ENCODE assay signal across 10 cellular contexts in the genomic region with DNA sequence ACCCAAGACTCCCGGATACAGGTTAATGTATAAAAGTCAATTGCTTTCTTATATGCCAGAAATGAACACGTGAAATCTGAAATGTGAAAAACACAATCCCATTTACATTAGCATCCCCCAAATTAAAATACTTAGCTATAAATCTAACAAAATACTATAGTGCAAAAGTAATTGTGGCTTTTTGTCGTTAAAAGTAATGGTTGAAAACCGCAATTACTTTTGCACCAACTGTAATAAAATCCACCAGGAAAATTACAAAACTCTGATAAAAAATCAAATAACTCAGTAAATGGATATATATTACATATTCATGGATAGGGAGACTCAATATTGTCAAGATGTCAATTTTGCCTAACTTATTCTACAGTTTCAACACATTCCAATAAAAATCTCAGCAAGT. TPM values are rescaled to one million over a fixed set of nuclear protein-coding genes. Genes with fewer than 3 reads are reported as not detected.
"Had no signal": no experiment of that assay in that cellular context is flagged by ENCODE, and none has a peak within 500 bp of the region (broad histone marks: within the 10 kb centered on the region; RNA-seq: fewer than 3 reads in every experiment).

No MANE protein-coding gene starts in this region.

- H3K4me3 Mint-ChIP-seq: IgD-negative memory B cell had no signal

- H3K9me3 Mint-ChIP-seq: IgD-negative memory B cell had no signal

- H3K9ac ChIP-seq: KMS-11 had no signal

- H3K27ac ChIP-seq: HL-60, KMS-11 had no signal

- FAIRE-seq: HTR-8/SVneo, K562 had no signal

- H3K27ac Mint-ChIP-seq: IgD-negative memory B cell had no signal

- H3K36me3 Mint-ChIP-seq: IgD-negative memory B cell had no signal

- DNase-seq: IMR-90, KBM-7, KG1 had no signal

- H3K4me3 ChIP-seq: K562 had no signal

- H3K4me1 Mint-ChIP-seq: IgD-negative memory B cell had no signal

- H3K4me2 ChIP-seq: KMS-11 had no signal

- ATAC-seq: K562 had no signal

RNA-seq across cellular contexts. Expression of a gene that starts 4.6 kb away (rescaled TPM):
- total RNA-seq: HT-29, HT1080, IMR-90, K562 had no signal
- polyA plus RNA-seq: IgD-negative memory B cell, IMR-90, K562 had no signal

RNA-seq across cellular contexts. Expression of a gene that starts 21.1 kb away (rescaled TPM):
- total RNA-seq: HT-29, HT1080, IMR-90, K562 had no signal
- polyA plus RNA-seq: IgD-negative memory B cell, IMR-90, K562 had no signal

RNA-seq across cellular contexts. Expression of a gene that starts 58.5 kb away (rescaled TPM):
- total RNA-seq: HT-29, HT1080, IMR-90, K562 had no signal
- polyA plus RNA-seq: IgD-negative memory B cell, IMR-90, K562 had no signal
